2 cellular contexts compared by ENCODE assay signal in genomic region chr5:127076730-127077129, GRCh38.
TF ChIP-seq lines count a peak whose summit lies in the region.

No MANE protein-coding gene starts in this region.

TF ChIP-seq in H1, 55 proteins besides CTCF, POLR2A, EP300 and RAD21:
- TF ChIP-seq POU5F1 (IDR thresholded peaks at IDR 0.05; ENCODE audit: low read depth, low read length), result no peak
- no peak for TF ChIP-seq PHF8 (conservative IDR thresholded peaks at IDR 0.05; ENCODE audit: low read depth, low read length)
TF ChIP-seq in H1: peak in this region for 0.

TF ChIP-seq in liver, 16 proteins besides CTCF, POLR2A, EP300 and RAD21:
- TF ChIP-seq ZBTB33 (IDR thresholded peaks at IDR 0.05), result no peak
- peak; percentile 91 for TF ChIP-seq NR2F2 (IDR thresholded peaks at IDR 0.05)
- TF ChIP-seq, protein P1, sequence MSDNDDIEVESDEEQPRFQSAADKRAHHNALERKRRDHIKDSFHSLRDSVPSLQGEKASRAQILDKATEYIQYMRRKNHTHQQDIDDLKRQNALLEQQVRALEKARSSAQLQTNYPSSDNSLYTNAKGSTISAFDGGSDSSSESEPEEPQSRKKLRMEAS (IDR thresholded peaks at IDR 0.05), result no peak
- no peak for TF ChIP-seq SP1 (IDR thresholded peaks at IDR 0.05)
- TF ChIP-seq FOXA1 (IDR thresholded peaks at IDR 0.05), result no peak
- no peak for TF ChIP-seq EGR1 (IDR thresholded peaks at IDR 0.05; ENCODE audit: low read depth in 2 of 2)
- TF ChIP-seq RXRA (IDR thresholded peaks at IDR 0.05), result no peak
- no peak for TF ChIP-seq GABPA (IDR thresholded peaks at IDR 0.05 in 1 of 2, conservative IDR thresholded peaks at IDR 0.05 in 1 of 2)
